Comparison of ENCODE assay signal across 33 cellular contexts in genomic region chr11:65378928-65379638, GRCh38. TPM values are rescaled to one million over a fixed set of nuclear protein-coding genes. Genes with fewer than 3 reads are reported as not detected.
DNase-seq lines count a peak whose midpoint lies in the region; ATAC-seq and TF ChIP-seq lines count a peak whose summit lies in the region.
"Had no signal": no experiment of that assay in that cellular context is flagged by ENCODE, and none has a peak within 500 bp of the region (broad histone marks: within the 10 kb centered on the region; RNA-seq: fewer than 3 reads in every experiment).

No MANE protein-coding gene starts in this region.

- H3K79me1 ChIP-seq in neuronal stem cell (ENCODE audit: low read depth, low read length), result no peaks in the 10 kb centered on the region

- H3K27ac Mint-ChIP-seq in stimulated activated naive CD8-positive, alpha-beta T cell treated with anti-CD3 and anti-CD28 coated beads, Interleukin-15, Interleukin-2, amounts not matched to agents 100 ng/mL and 50 ng/mL, for 24 hours, result peak overlapping the region; percentile 45
- no peak overlapping the region for H3K27ac Mint-ChIP-seq in stimulated activated naive CD8-positive, alpha-beta T cell treated with anti-CD3 and anti-CD28 coated beads, Interleukin-15, amount 100 ng/mL, for 72 hours
- H3K27ac Mint-ChIP-seq: activated CD4-positive, alpha-beta T cell treated with anti-CD3 and anti-CD28 coated beads for 36 hours; activated CD8-positive, alpha-beta T cell treated with anti-CD3 and anti-CD28 coated beads for 36 hours; activated T-helper 1 cell treated with anti-CD3 and anti-CD28 coated beads, Interleukin-12 subunit alpha, Interleukin-12 subunit beta, Interleukin-2, Interleukin-4 antibody, amounts not matched to agents 30 ng/mL and 10 ng/mL and 1 ng/mL, durations not matched to agents 14 hours and 24 hours and 36 hours had no signal

- H4K91ac ChIP-seq in neuronal stem cell (ENCODE audit: low read depth, low read length, poor library complexity), result peak overlapping the region; percentile 82

- H3K36me3 Mint-ChIP-seq in stimulated activated naive CD8-positive, alpha-beta T cell treated with anti-CD3 and anti-CD28 coated beads, Interleukin-15, Interleukin-2, amounts not matched to agents 100 ng/mL and 50 ng/mL, for 24 hours (ENCODE audit: low read depth), result no peaks in the 10 kb centered on the region
- H3K36me3 Mint-ChIP-seq: immature natural killer cell, memory B cell had no signal

- H3K9ac ChIP-seq in neuronal stem cell (ENCODE audit: low read depth, low read length, poor library complexity), result no peak overlapping the region

- intact Hi-C loops in body of pancreas (cut with DNase I) (no loop called here), upper lobe of right lung (cut with DNase I) (loop anchor here (10.0 kb wide), 2 partner anchors 76 to 136 kb away; no protein-coding TSS in a partner anchor)

- H2AFZ ChIP-seq in neuronal stem cell (ENCODE audit: low read length), result no peak overlapping the region

- no peak for DNase-seq in stimulated activated naive CD8-positive, alpha-beta T cell treated with anti-CD3 and anti-CD28 coated beads, Interleukin-15, amount 100 ng/mL, for 72 hours
- peak in 1 of 4 donors; percentile 31 for DNase-seq in body of pancreas
- DNase-seq in neuronal stem cell (ENCODE audit: low spot score), result no peak
- peak; percentile 62 for DNase-seq in upper lobe of right lung
- DNase-seq in NCI-H1694 (lab: John Stamatoyannopoulos, UW), result no peak
- DNase-seq: activated CD8-positive, alpha-beta memory T cell treated with anti-CD3 and anti-CD28 coated beads, Interleukin-2, amount 50 U/mL, for 48 hours; activated naive CD4-positive, alpha-beta T cell treated with Interleukin-2 at 50 U/mL for 16 hours; brain microvascular endothelial cell; CD8-positive, alpha-beta T cell; DMS 273 treated with DMSO at 0.1 percent for 48 hours; EL; hippocampal formation; immature natural killer cell; NCI-H2029 treated with DMSO at 0.1 percent for 48 hours; NCI-H526; PC-3; psoas muscle; Right ventricle myocardium superior; sigmoid colon; stimulated activated CD4-positive, alpha-beta T cell treated with anti-CD3 and anti-CD28 coated beads, Interleukin-15, amount 100 ng/mL, for 24 hours; stimulated activated CD4-positive, alpha-beta T cell treated with anti-CD3 and anti-CD28 coated beads, Interleukin-4, amount 100 ng/mL, for 4 hours; testis had no signal

- no peak for TF ChIP-seq CTCF in body of pancreas (IDR thresholded peaks at IDR 0.05)
- TF ChIP-seq CTCF in upper lobe of right lung (IDR thresholded peaks at IDR 0.05), result no peak

- peak overlapping the region; percentile 36 for H2BK120ac ChIP-seq in neuronal stem cell (ENCODE audit: low read depth, low read length)

- peak overlapping the region; percentile 97 to 100 (median 100) for H3K27ac ChIP-seq in body of pancreas
- H3K27ac ChIP-seq in neuronal stem cell (replicated peaks; ENCODE audit: low read length), result no peak overlapping the region
- no peak overlapping the region for H3K27ac ChIP-seq in upper lobe of right lung
- H3K27ac ChIP-seq: adrenal gland, brain microvascular endothelial cell, sigmoid colon, testis had no signal

- no peak overlapping the region for H3K4ac ChIP-seq in neuronal stem cell (ENCODE audit: low read length)

- H3K4me2 ChIP-seq in neuronal stem cell (ENCODE audit: insufficient read depth, low read length, poor library complexity, severe bottlenecking), result no peak overlapping the region

- H3K9me3 Mint-ChIP-seq in stimulated activated naive CD8-positive, alpha-beta T cell treated with anti-CD3 and anti-CD28 coated beads, Interleukin-15, Interleukin-2, amounts not matched to agents 100 ng/mL and 50 ng/mL, for 24 hours, result no peaks in the 10 kb centered on the region
- H3K9me3 Mint-ChIP-seq in stimulated activated naive CD8-positive, alpha-beta T cell treated with anti-CD3 and anti-CD28 coated beads, Interleukin-15, amount 100 ng/mL, for 72 hours, result no peaks in the 10 kb centered on the region
- H3K9me3 Mint-ChIP-seq: activated CD8-positive, alpha-beta T cell treated with anti-CD3 and anti-CD28 coated beads for 36 hours; activated T-helper 1 cell treated with anti-CD3 and anti-CD28 coated beads, Interleukin-12 subunit alpha, Interleukin-12 subunit beta, Interleukin-2, Interleukin-4 antibody, amounts not matched to agents 30 ng/mL and 10 ng/mL and 1 ng/mL, durations not matched to agents 14 hours and 24 hours and 36 hours; CD8-positive, alpha-beta T cell; immature natural killer cell; memory B cell had no signal

- H2BK5ac ChIP-seq in neuronal stem cell (ENCODE audit: low read length), result no peak overlapping the region

- H3K36me3 ChIP-seq in body of pancreas (replicated peaks in 1 of 2; ENCODE audit: insufficient read depth in 1 of 2, low read depth in 2 of 2) (no peaks in the 10 kb centered on the region), neuronal stem cell (replicated peaks in 1 of 2; ENCODE audit: control insufficient read depth in 2 of 2, insufficient read depth in 2 of 2, low read length in 2 of 2) (no peaks in the 10 kb centered on the region), upper lobe of right lung (no peaks in the 10 kb centered on the region)
- H3K36me3 ChIP-seq: adrenal gland, brain microvascular endothelial cell, sigmoid colon, vagina had no signal

- H3K27me3 ChIP-seq in body of pancreas (no peaks in the 10 kb centered on the region), neuronal stem cell (ENCODE audit: control insufficient read depth in 3 of 3, insufficient read depth in 3 of 3, low read depth in 1 of 3, low read length in 3 of 3) (peaks cover 0 to 13% (median 0%) of the 10 kb centered on the region in 3 experiments), upper lobe of right lung (no peaks in the 10 kb centered on the region)
- H3K27me3 ChIP-seq: adrenal gland, brain microvascular endothelial cell, gastroesophageal sphincter, sigmoid colon, testis, vagina had no signal

- H3K9me3 ChIP-seq in body of pancreas, result no peaks in the 10 kb centered on the region
- peaks cover 0 to 2% of the 10 kb centered on the region in 2 donors for H3K9me3 ChIP-seq in neuronal stem cell (replicated peaks in 1 of 2; ENCODE audit: control insufficient read depth in 2 of 2, insufficient read depth in 1 of 2, low read depth in 1 of 2, low read length in 2 of 2)
- no peaks in the 10 kb centered on the region for H3K9me3 ChIP-seq in upper lobe of right lung
- H3K9me3 ChIP-seq: adrenal gland, gastroesophageal sphincter, psoas muscle, sigmoid colon, testis, vagina had no signal

- ATAC-seq in stimulated activated naive CD8-positive, alpha-beta T cell treated with anti-CD3 and anti-CD28 coated beads, Interleukin-15, amount 100 ng/mL, for 72 hours, result no peak
- ATAC-seq in body of pancreas (no peak), upper lobe of right lung (no peak), HG03439 (IDR thresholded peaks at IDR 0.05; ENCODE audit: unreplicated experiment) (no peak), HG03175 (IDR thresholded peaks at IDR 0.05; ENCODE audit: unreplicated experiment) (no peak)
- ATAC-seq: activated CD4-positive, alpha-beta T cell treated with anti-CD3 and anti-CD28 coated beads for 36 hours; activated CD8-positive, alpha-beta T cell treated with anti-CD3 and anti-CD28 coated beads for 36 hours; CD8-positive, alpha-beta T cell; gastroesophageal sphincter; left lobe of liver; PC-3; psoas muscle had no signal

- H4K8ac ChIP-seq in neuronal stem cell (ENCODE audit: low read depth, low read length), result no peak overlapping the region

- no peak overlapping the region for H3K14ac ChIP-seq in neuronal stem cell (ENCODE audit: low read length)

- H3K23ac ChIP-seq in neuronal stem cell (ENCODE audit: low read depth, low read length, poor library complexity), result peak overlapping the region; percentile 75

- no peak overlapping the region for H3K4me3 Mint-ChIP-seq in stimulated activated naive CD8-positive, alpha-beta T cell treated with anti-CD3 and anti-CD28 coated beads, Interleukin-15, Interleukin-2, amounts not matched to agents 100 ng/mL and 50 ng/mL, for 24 hours
- no peak overlapping the region for H3K4me3 Mint-ChIP-seq in stimulated activated naive CD8-positive, alpha-beta T cell treated with anti-CD3 and anti-CD28 coated beads, Interleukin-15, amount 100 ng/mL, for 72 hours
- H3K4me3 Mint-ChIP-seq: activated CD4-positive, alpha-beta T cell treated with anti-CD3 and anti-CD28 coated beads for 36 hours; activated CD8-positive, alpha-beta T cell treated with anti-CD3 and anti-CD28 coated beads for 36 hours; activated T-helper 1 cell treated with anti-CD3 and anti-CD28 coated beads, Interleukin-12 subunit alpha, Interleukin-12 subunit beta, Interleukin-2, Interleukin-4 antibody, amounts not matched to agents 30 ng/mL and 10 ng/mL and 1 ng/mL, durations not matched to agents 14 hours and 24 hours and 36 hours; CD8-positive, alpha-beta T cell had no signal

- H3K4me1 ChIP-seq in body of pancreas (peaks cover 90% of the 10 kb centered on the region), neuronal stem cell (ENCODE audit: control insufficient read depth in 2 of 2, insufficient read depth in 1 of 2, low read depth in 1 of 2, low read length in 2 of 2) (peaks cover 12 to 14% of the 10 kb centered on the region in 2 donors), upper lobe of right lung (peaks cover 36% of the 10 kb centered on the region)

- peaks cover 32% of the 10 kb centered on the region for H3K4me1 Mint-ChIP-seq in stimulated activated naive CD8-positive, alpha-beta T cell treated with anti-CD3 and anti-CD28 coated beads, Interleukin-15, Interleukin-2, amounts not matched to agents 100 ng/mL and 50 ng/mL, for 24 hours (ENCODE audit: low read depth)
- H3K4me1 Mint-ChIP-seq in stimulated activated naive CD8-positive, alpha-beta T cell treated with anti-CD3 and anti-CD28 coated beads, Interleukin-15, amount 100 ng/mL, for 72 hours, result peaks cover 51% of the 10 kb centered on the region

- H2BK15ac ChIP-seq in neuronal stem cell (ENCODE audit: low read length), result peak overlapping the region; percentile 45

- no peak for TF ChIP-seq POLR2A in body of pancreas (IDR thresholded peaks at IDR 0.05)

- H3K18ac ChIP-seq in neuronal stem cell (ENCODE audit: low read length), result peak overlapping the region; percentile 1

- H3K4me3 ChIP-seq in body of pancreas, result no peak overlapping the region
- H3K4me3 ChIP-seq in neuronal stem cell (ENCODE audit: low read length in 2 of 2), result no peak overlapping the region
- H3K4me3 ChIP-seq in upper lobe of right lung, result no peak overlapping the region
- H3K4me3 ChIP-seq: adrenal gland, gastroesophageal sphincter, psoas muscle, sigmoid colon, testis, vagina had no signal

- H2AK5ac ChIP-seq in neuronal stem cell (ENCODE audit: low read depth, low read length), result peak overlapping the region; percentile 61

- no peak overlapping the region for H2BK12ac ChIP-seq in neuronal stem cell (ENCODE audit: low read length)

- H3K27me3 Mint-ChIP-seq in stimulated activated naive CD8-positive, alpha-beta T cell treated with anti-CD3 and anti-CD28 coated beads, Interleukin-15, Interleukin-2, amounts not matched to agents 100 ng/mL and 50 ng/mL, for 24 hours, result no peaks in the 10 kb centered on the region
- no peaks in the 10 kb centered on the region for H3K27me3 Mint-ChIP-seq in stimulated activated naive CD8-positive, alpha-beta T cell treated with anti-CD3 and anti-CD28 coated beads, Interleukin-15, amount 100 ng/mL, for 72 hours
- H3K27me3 Mint-ChIP-seq: activated CD4-positive, alpha-beta T cell treated with anti-CD3 and anti-CD28 coated beads for 36 hours; activated CD8-positive, alpha-beta T cell treated with anti-CD3 and anti-CD28 coated beads for 36 hours; memory B cell had no signal

- 52% methylated on average over 12 of the region's 14 CpGs; no CpG with 5 or more reads in 1 of the 2 donors for WGBS in body of pancreas, 2 donors
- WGBS in neuronal stem cell (ENCODE audit: extremely low coverage in 2 of 2, insufficient read length in 2 of 2, insufficient replicate concordance in 1 of 2), 2 donors, result no CpG with 5 or more reads among the region's 14 CpGs

RNA-seq across cellular contexts. Expression of gene SLC25A45, which starts 3.4 kb away (rescaled TPM):
- 10 to 100 TPM; 52.4 to 67.2 TPM for total RNA-seq in body of pancreas
- 0.43 TPM for polyA plus RNA-seq in neuronal stem cell (2013, experiment 1 of 2)
- polyA plus RNA-seq in neuronal stem cell (2013, experiment 2 of 2), result 0.32 TPM
- total RNA-seq in upper lobe of right lung, result 11.5 TPM

RNA-seq across cellular contexts. Expression of gene FRMD8, which starts 7.4 kb away (rescaled TPM):
- total RNA-seq in body of pancreas (10 to 100 TPM; 20.0 to 46.8 TPM), upper lobe of right lung (37.1 TPM)
- polyA plus RNA-seq in neuronal stem cell (2013, experiment 1 of 2), result 5.9 TPM
- polyA plus RNA-seq in neuronal stem cell (2013, experiment 2 of 2), result 6.1 TPM

RNA-seq across cellular contexts. Expression of gene TIGD3, which starts 24.5 kb away (rescaled TPM):
- total RNA-seq in body of pancreas, result not detected
- 1.8 TPM for polyA plus RNA-seq in neuronal stem cell (2013, experiment 1 of 2)
- 1.6 TPM for polyA plus RNA-seq in neuronal stem cell (2013, experiment 2 of 2)
- 0.43 TPM for total RNA-seq in upper lobe of right lung
- total RNA-seq: vagina had no signal

RNA-seq across cellular contexts. Expression of gene NEAT1, which starts 43.5 kb away (rescaled TPM):
- total RNA-seq in body of pancreas (100 to 1,000 TPM; 376 to 539 TPM), upper lobe of right lung (1,120 TPM)
- polyA plus RNA-seq in neuronal stem cell (2013, experiment 1 of 2), result 2.0 TPM
- 2.5 TPM for polyA plus RNA-seq in neuronal stem cell (2013, experiment 2 of 2)

RNA-seq across cellular contexts. Expression of gene DPF2, which starts 45.4 kb away (rescaled TPM):
- total RNA-seq in body of pancreas (10 to 100 TPM; 18.1 to 30.1 TPM), upper lobe of right lung (53.7 TPM)
- 78.6 TPM for polyA plus RNA-seq in neuronal stem cell (2013, experiment 1 of 2)
- polyA plus RNA-seq in neuronal stem cell (2013, experiment 2 of 2), result 77.3 TPM

Comparison
In these comparisons a context has a peak if more than half of its experiments do, and no peak if none do; other contexts are left out.
1. H3K27ac ChIP-seq: peak in body of pancreas (4 of 4); none in neuronal stem cell (single experiment) and upper lobe of right lung (single experiment).